18 cellular contexts compared by ENCODE assay signal in genomic region chr7:125504848-125505247, GRCh38.
"Had no signal": no experiment of that assay in that cellular context is flagged by ENCODE, and none has a peak within 500 bp of the region (broad histone marks: within the 10 kb centered on the region; RNA-seq: fewer than 3 reads in every experiment).

No MANE protein-coding gene starts in this region.

- H3K4me3 Mint-ChIP-seq: activated T-helper 1 cell treated with anti-CD3 and anti-CD28 coated beads, Interleukin-12 subunit alpha, Interleukin-12 subunit beta, Interleukin-2, Interleukin-4 antibody, amounts not matched to agents 30 ng/mL and 10 ng/mL and 1 ng/mL, durations not matched to agents 14 hours and 24 hours and 36 hours; brain; nephron had no signal

- H3K27ac Mint-ChIP-seq: activated T-helper 1 cell treated with anti-CD3 and anti-CD28 coated beads, Interleukin-12 subunit alpha, Interleukin-12 subunit beta, Interleukin-2, Interleukin-4 antibody, amounts not matched to agents 30 ng/mL and 10 ng/mL and 1 ng/mL, durations not matched to agents 14 hours and 24 hours and 36 hours; nephron; progenitor cell of endocrine pancreas had no signal

- FAIRE-seq: colon, frontal cortex had no signal

- ATAC-seq: left lung had no signal

- H3K36me3 ChIP-seq: left lung, tibial artery, uterus had no signal

- H3K9me3 ChIP-seq: left lung, tibial artery, uterus had no signal

- DNase-seq: activated CD4-positive, alpha-beta T cell treated with anti-CD3 and anti-CD28 coated beads for 1 hour; activated naive CD4-positive, alpha-beta T cell treated with Interleukin-2 at 50 U/mL for 16 hours; central memory CD4-positive, alpha-beta T cell; dorsolateral prefrontal cortex; hypothalamus; left lung; midbrain; stimulated activated CD4-positive, alpha-beta T cell treated with anti-CD3 and anti-CD28 coated beads, Interleukin-2, amount 100 ng/mL, for 24 hours; stimulated activated naive CD4-positive, alpha-beta T cell treated with Interleukin-2 at 50 U/mL for 16 hours; tibial artery; uterus had no signal

- H3K4me1 ChIP-seq: left lung, tibial artery, uterus had no signal

- H3K27me3 ChIP-seq: dorsolateral prefrontal cortex, left lung, tibial artery, uterus had no signal

- H3K36me3 Mint-ChIP-seq: brain had no signal

- H3K27me3 Mint-ChIP-seq: brain, progenitor cell of endocrine pancreas had no signal

- H3K27ac ChIP-seq: dorsolateral prefrontal cortex, left lung, tibial artery, uterus, VCaP had no signal

- H3K4me1 Mint-ChIP-seq: nephron had no signal

- H3K4me3 ChIP-seq: dorsolateral prefrontal cortex, left lung, tibial artery, uterus had no signal
